ENCODE assay signal across 8 cellular contexts in genomic region chr7:115009139-115009538, GRCh38.
DNase-seq lines count a peak whose midpoint lies in the region; ATAC-seq and TF ChIP-seq lines count a peak whose summit lies in the region.

No MANE protein-coding gene starts in this region.

- peak overlapping the region; percentile 9 to 94 (median 85) for H3K27ac Mint-ChIP-seq in naive thymus-derived CD8-positive, alpha-beta T cell

- POLR2A ChIA-PET in PC-9 (lab: Charles Lee; ENCODE audit: unreplicated experiment) = interaction anchor here (0.6 kb wide), 1 partner anchor 717 kb away, joined by 4 read pairs; no protein-coding TSS in a partner anchor
- POLR2A ChIA-PET in naive thymus-derived CD8-positive, alpha-beta T cell (lab: Charles Lee) = no interaction called here

- no TSS peak for BruUV-seq in PC-9 (replicated peaks; lab: Mats Ljungman, UMichigan)

- H3K4me3 Mint-ChIP-seq in naive thymus-derived CD8-positive, alpha-beta T cell = peak overlapping the region; percentile 50 to 80 (median 71)

- CTCF ChIA-PET in PC-9 (lab: Charles Lee) = no interaction called here

- peak overlapping the region; percentile 20; the same call in 1 of the 2 replicates for H3K27ac ChIP-seq in PC-9

- H3F3A ChIP-seq in PC-9 (ENCODE audit: insufficient read depth, low read depth) = no peaks in the 10 kb centered on the region

- no peak overlapping the region for H2AFZ ChIP-seq in PC-9

- no peak overlapping the region for H3K4me2 ChIP-seq in PC-9

- no peaks in the 10 kb centered on the region for H3K9me2 ChIP-seq in PC-9 (ENCODE audit: insufficient read depth)

- H3K4me1 ChIP-seq in PC-9 (replicated peaks; ENCODE audit: insufficient read depth) = peaks cover 4% of the 10 kb centered on the region; the same call in 1 of the 2 replicates

- no peaks in the 10 kb centered on the region for H3K79me2 ChIP-seq in PC-9 (ENCODE audit: low read depth)

- H3K36me3 Mint-ChIP-seq in naive thymus-derived CD8-positive, alpha-beta T cell = peaks cover 7 to 20% (median 17%) of the 10 kb centered on the region in 3 donors

- no peaks in the 10 kb centered on the region for H3K36me3 ChIP-seq in PC-9 (ENCODE audit: low read depth)

- peaks cover 35 to 73% (median 62%) of the 10 kb centered on the region in 4 donors for H3K4me1 Mint-ChIP-seq in naive thymus-derived CD8-positive, alpha-beta T cell

- no peak overlapping the region for H3K4me3 ChIP-seq in PC-9

- no peaks in the 10 kb centered on the region for H3K9me3 Mint-ChIP-seq in naive thymus-derived CD8-positive, alpha-beta T cell

- no peaks in the 10 kb centered on the region for H3K9me3 ChIP-seq in PC-9 (ENCODE audit: insufficient read depth, low read depth)

- H4K20me1 ChIP-seq in PC-9 (ENCODE audit: insufficient read depth) = no peaks in the 10 kb centered on the region

- no peak for TF ChIP-seq CTCF in PC-9 (conservative IDR thresholded peaks at IDR 0.05)

- DNase-seq in PC-9 (no peak), NCI-H526 (lab: John Stamatoyannopoulos, UW) (no peak), GM03348 (ENCODE audit: low spot score) (no peak), AG08396 (ENCODE audit: low spot score) (no peak), SIG-M5 treated with dmso at 0.1 percent for 504 hours (lab: John Stamatoyannopoulos, UW; ENCODE audit: unreplicated experiment) (no peak)
- peak in 2 of 10 donors; percentile 15 to 30 for DNase-seq in naive thymus-derived CD8-positive, alpha-beta T cell

- no peaks in the 10 kb centered on the region for H3K27me3 Mint-ChIP-seq in naive thymus-derived CD8-positive, alpha-beta T cell

- intact Hi-C loops in PC-9 (cut with micrococcal nuclease; ENCODE audit: unreplicated experiment) = no loop called here

- ATAC-seq in GM18909 (IDR thresholded peaks at IDR 0.05; ENCODE audit: poor library complexity, unreplicated experiment) = peak; percentile 71
- ATAC-seq in HG02759 (IDR thresholded peaks at IDR 0.05; ENCODE audit: unreplicated experiment) = peak; percentile 62
- peak; percentile 57 to 75 for ATAC-seq in naive thymus-derived CD8-positive, alpha-beta T cell

- H3K27me3 ChIP-seq in PC-9 (ENCODE audit: insufficient read depth, low read depth) = no peaks in the 10 kb centered on the region
